Comparison of ENCODE assay signal across 28 cellular contexts in genomic region chrX:54931107-54931506, GRCh38. TPM values are rescaled to one million over a fixed set of nuclear protein-coding genes. Genes with fewer than 3 reads are reported as not detected.
DNase-seq lines count a peak whose midpoint lies in the region; ATAC-seq, FAIRE-seq and TF ChIP-seq lines count a peak whose summit lies in the region.
"Had no signal": no experiment of that assay in that cellular context is flagged by ENCODE, and none has a peak within 500 bp of the region (broad histone marks: within the 10 kb centered on the region; RNA-seq: fewer than 3 reads in every experiment).

No MANE protein-coding gene starts in this region.

- CTCF ChIA-PET in CD8-positive, alpha-beta memory T cell (lab: Charles Lee) = no interaction called here

- no peaks in the 10 kb centered on the region for H3K79me2 ChIP-seq in astrocyte (ENCODE audit: insufficient read depth, low read length)

- H3K36me3 Mint-ChIP-seq in astrocyte (ENCODE audit: low read depth, unreplicated experiment) = peaks cover 10% of the 10 kb centered on the region
- H3K36me3 Mint-ChIP-seq in progenitor cell of endocrine pancreas (ENCODE audit: insufficient read depth) = peaks cover 12% of the 10 kb centered on the region
- no peaks in the 10 kb centered on the region for H3K36me3 Mint-ChIP-seq in CD8-positive, alpha-beta memory T cell
- H3K36me3 Mint-ChIP-seq: CD8-positive, alpha-beta T cell had no signal

- H3K4me3 Mint-ChIP-seq in astrocyte (ENCODE audit: unreplicated experiment) (no peak overlapping the region), progenitor cell of endocrine pancreas (ENCODE audit: low read depth) (no peak overlapping the region)
- H3K4me3 Mint-ChIP-seq in CD8-positive, alpha-beta memory T cell = no peak overlapping the region
- H3K4me3 Mint-ChIP-seq: CD4-positive, alpha-beta T cell; CD8-positive, alpha-beta T cell had no signal

- peak; percentile 79 for FAIRE-seq in astrocyte (lab: Jason Lieb, UNC)
- FAIRE-seq: A204.1, GM12878, GM12892, GM18507, GM19239 had no signal

- ATAC-seq in GM18868 (IDR thresholded peaks at IDR 0.05; ENCODE audit: unreplicated experiment) = no peak
- no peak for ATAC-seq in left lobe of liver
- ATAC-seq: CD8-positive, alpha-beta T cell; GM12878 had no signal

- H3K27me3 ChIP-seq in astrocyte (ENCODE audit: insufficient read depth, low read length) = no peaks in the 10 kb centered on the region
- H3K27me3 ChIP-seq in CD8-positive, alpha-beta memory T cell (ENCODE audit: insufficient read depth, low read length, poor library complexity, severe bottlenecking) = no peaks in the 10 kb centered on the region
- H3K27me3 ChIP-seq: BE2C had no signal

- POLR2A ChIA-PET in CD8-positive, alpha-beta memory T cell (lab: Charles Lee) = no interaction called here

- H3K27me3 Mint-ChIP-seq in astrocyte (ENCODE audit: low read depth, unreplicated experiment) (no peaks in the 10 kb centered on the region), progenitor cell of endocrine pancreas (no peaks in the 10 kb centered on the region)
- H3K27me3 Mint-ChIP-seq in CD8-positive, alpha-beta memory T cell = peaks cover 0 to 6% of the 10 kb centered on the region in 2 donors
- H3K27me3 Mint-ChIP-seq: CD4-positive, alpha-beta T cell had no signal

- no peaks in the 10 kb centered on the region for H3K4me1 ChIP-seq in astrocyte (ENCODE audit: insufficient read depth, low read length)
- no peaks in the 10 kb centered on the region for H3K4me1 ChIP-seq in CD8-positive, alpha-beta memory T cell (ENCODE audit: insufficient read depth, low read length)
- H3K4me1 ChIP-seq: BE2C, BLaER1 had no signal

- no peaks in the 10 kb centered on the region for H3K4me1 Mint-ChIP-seq in astrocyte (ENCODE audit: low read depth, unreplicated experiment)
- H3K4me1 Mint-ChIP-seq in progenitor cell of endocrine pancreas (ENCODE audit: low read depth) = no peaks in the 10 kb centered on the region
- H3K4me1 Mint-ChIP-seq in CD8-positive, alpha-beta memory T cell = no peaks in the 10 kb centered on the region

- no peak overlapping the region for H3K9ac ChIP-seq in astrocyte (ENCODE audit: low read length)
- H3K9ac ChIP-seq: BLaER1 had no signal

- H2AFZ ChIP-seq in astrocyte (ENCODE audit: low read depth, low read length) = no peak overlapping the region

- H3K9me3 Mint-ChIP-seq in astrocyte (ENCODE audit: unreplicated experiment) (no peaks in the 10 kb centered on the region), progenitor cell of endocrine pancreas (ENCODE audit: low read depth) (peaks cover 3% of the 10 kb centered on the region)
- H3K9me3 Mint-ChIP-seq in CD8-positive, alpha-beta memory T cell = no peaks in the 10 kb centered on the region
- H3K9me3 Mint-ChIP-seq: CD4-positive, alpha-beta T cell; CD8-positive, alpha-beta T cell had no signal

- H3K27ac Mint-ChIP-seq in astrocyte (ENCODE audit: unreplicated experiment) (no peak overlapping the region), progenitor cell of endocrine pancreas (peak overlapping the region; percentile 4)
- no peak overlapping the region for H3K27ac Mint-ChIP-seq in CD8-positive, alpha-beta memory T cell
- H3K27ac Mint-ChIP-seq: CD4-positive, alpha-beta T cell had no signal

- no peaks in the 10 kb centered on the region for H3K9me3 ChIP-seq in astrocyte (ENCODE audit: insufficient read depth, low read depth, low read length)
- no peaks in the 10 kb centered on the region for H3K9me3 ChIP-seq in CD8-positive, alpha-beta memory T cell (ENCODE audit: low read length)
- H3K9me3 ChIP-seq: BE2C had no signal

- H3K4me2 ChIP-seq in astrocyte (ENCODE audit: low read length) = no peak overlapping the region
- H3K4me2 ChIP-seq: BLaER1 had no signal

- DNase-seq in LNCaP clone FGC (ENCODE audit: low read depth) (peak; percentile 77), astrocyte (ENCODE audit: low read depth) (no peak), progenitor cell of endocrine pancreas (ENCODE audit: low spot score, unreplicated experiment) (no peak), left lobe of liver (ENCODE audit: low spot score) (no peak), NCI-H1694 (lab: John Stamatoyannopoulos, UW) (no peak)
- no peak for DNase-seq in CD8-positive, alpha-beta memory T cell
- DNase-seq: 8988T; ACHN; BE2C; C1 segment of cervical spinal cord; CD4-positive, alpha-beta T cell; CD8-positive, alpha-beta T cell; COR-L47; DMS 273 treated with DMSO at 0.1 percent for 48 hours; DMS153; DMS53; DMS79; DND-41; EL; GDM1 had no signal

- H3K36me3 ChIP-seq in astrocyte (ENCODE audit: insufficient read depth, low read length) = peaks cover 2% of the 10 kb centered on the region
- H3K36me3 ChIP-seq in CD8-positive, alpha-beta memory T cell (ENCODE audit: insufficient read depth, low read length) = no peaks in the 10 kb centered on the region
- H3K36me3 ChIP-seq: BE2C, BLaER1 had no signal

- H3K27ac ChIP-seq in 22Rv1 = peak overlapping the region; percentile 80
- H3K27ac ChIP-seq in astrocyte (ENCODE audit: low read depth, low read length) = no peak overlapping the region
- no peak overlapping the region for H3K27ac ChIP-seq in CD8-positive, alpha-beta memory T cell (ENCODE audit: low read depth, low read length)
- H3K27ac ChIP-seq: BLaER1 had no signal

- H4K20me1 ChIP-seq in astrocyte (ENCODE audit: insufficient read depth, low read length) = no peaks in the 10 kb centered on the region
- H4K20me1 ChIP-seq: BLaER1 had no signal

- H3K4me3 ChIP-seq in LNCaP clone FGC (ENCODE audit: low read depth, low read length) (peak overlapping the region; percentile 5; the same call in 1 of the 2 replicates), astrocyte (ENCODE audit: insufficient read depth, low read depth, low read length) (no peak overlapping the region)
- H3K4me3 ChIP-seq in CD8-positive, alpha-beta memory T cell (ENCODE audit: low read length) = no peak overlapping the region
- H3K4me3 ChIP-seq: BLaER1, GM12878 had no signal

- TF ChIP-seq CTCF in 22Rv1 (IDR thresholded peaks at IDR 0.05) = no peak
- TF ChIP-seq CTCF in LNCaP clone FGC (IDR thresholded peaks at IDR 0.05; ENCODE audit: control insufficient read depth, extremely low read depth, insufficient read depth) = no peak
- TF ChIP-seq CTCF in astrocyte (IDR thresholded peaks at IDR 0.05; ENCODE audit: insufficient read depth, low read depth, low read length) = no peak
- no peak for TF ChIP-seq CTCF in progenitor cell of endocrine pancreas (IDR thresholded peaks at IDR 0.05; ENCODE audit: unreplicated experiment)

RNA-seq across cellular contexts. Expression of gene TRO, which starts 10.5 kb away (rescaled TPM):
- total RNA-seq in astrocyte = 83.9 and 86.6 TPM in 2 replicates
- 156 and 169 TPM in 2 replicates for total RNA-seq in progenitor cell of endocrine pancreas
- 1 to 10 TPM; 3.4 to 4.2 TPM for total RNA-seq in CD8-positive, alpha-beta memory T cell
- polyA plus RNA-seq in CD8-positive, alpha-beta memory T cell = 1.8 TPM
- total RNA-seq in left lobe of liver = 0.70 TPM
- total RNA-seq: GM12878 had no signal

Comparison
In these comparisons a context has a peak if more than half of its experiments do, and no peak if none do; other contexts are left out.
1. RNA of gene TRO, which starts 10.5 kb away (total RNA-seq): 156 to 169 TPM in progenitor cell of endocrine pancreas and 83.9 to 86.6 TPM in astrocyte; 3.4 to 4.2 TPM in CD8-positive, alpha-beta memory T cell and 0.70 TPM in left lobe of liver (single experiment); every median in the first group is over 10 times any median in the second.